18 cellular contexts compared by ENCODE assay signal in genomic region chr9:136441191-136441680, GRCh38. TPM values are rescaled to one million over a fixed set of nuclear protein-coding genes. Genes with fewer than 3 reads are reported as not detected.
A peak's percentile ranks its signal among the peaks of the same experiment; 100 is the strongest.
DNase-seq lines count a peak whose midpoint lies in the region; ATAC-seq and TF ChIP-seq lines count a peak whose summit lies in the region.
"Had no signal": no experiment of that assay in that cellular context is flagged by ENCODE, and none has a peak within 500 bp of the region (broad histone marks: within the 10 kb centered on the region; RNA-seq: fewer than 3 reads in every experiment).

No MANE protein-coding gene starts in this region.

- peaks cover 79% of the 10 kb centered on the region for H3K4me1 ChIP-seq in BLaER1
- peaks cover 26 to 42% of the 10 kb centered on the region in 2 donors for H3K4me1 ChIP-seq in adrenal gland (replicated peaks in 1 of 2)
- H3K4me1 ChIP-seq in right lobe of liver: peaks cover 0 to 56% (median 21%) of the 10 kb centered on the region in 4 donors

- H3K27me3 ChIP-seq in BLaER1 (no peaks in the 10 kb centered on the region), adrenal gland (no peaks in the 10 kb centered on the region), right lobe of liver (no peaks in the 10 kb centered on the region)

- H3K9ac ChIP-seq in BLaER1: peak overlapping the region; percentile 95

- H3K4me3 Mint-ChIP-seq in stimulated activated memory B cell treated with anti-CD40 and anti-IgM and Interleukin-4, amounts not matched to agents 10 μg/mL and 1 μg/mL and 100 μg/mL, for 72 hours: no peak overlapping the region

- H3K9me3 Mint-ChIP-seq in stimulated activated memory B cell treated with anti-CD40 and anti-IgM and Interleukin-4, amounts not matched to agents 10 μg/mL and 1 μg/mL and 100 μg/mL, for 72 hours: no peaks in the 10 kb centered on the region
- H3K9me3 Mint-ChIP-seq: endodermal cell had no signal

- DNase-seq in EL: peak; percentile 46
- DNase-seq in adrenal gland: peak in 6 of 7 donors; percentile 13 to 63 (median 52)
- DNase-seq in right lobe of liver: no peak
- no peak for DNase-seq in omental fat pad (ENCODE audit: low spot score)
- no peak for DNase-seq in NCI-H1105 treated with DMSO at 0.1 percent for 48 hours (lab: John Stamatoyannopoulos, UW)
- DNase-seq: activated CD4-positive, alpha-beta T cell treated with anti-CD3 and anti-CD28 coated beads, Interleukin-2, amount 50 U/mL, for 48 hours; DMS153; endodermal cell; HCEC 1CT; hypothalamus; NCI-H1436 treated with DMSO at 0.1 percent for 48 hours; NCI-H774; posterior cingulate gyrus had no signal

- 75 to 81% (median 78%) methylated on average over 14 to 15 of the region's 15 CpGs for WGBS in adrenal gland, 4 donors
- WGBS in right lobe of liver (ENCODE audit: insufficient coverage, low coverage, low lambda C conversion rate, missing lambda C conversion rate): 76% methylated on average over 11 of the region's 15 CpGs

- H3K27ac ChIP-seq in BLaER1 (peak overlapping the region; percentile 92), adrenal gland (peak overlapping the region in 3 of 5 donors; percentile 43 to 80 (median 66)), right lobe of liver (peak overlapping the region in 2 of 3 donors; percentile 49 to 86)
- H3K27ac ChIP-seq: thoracic aorta had no signal

- ATAC-seq in right lobe of liver (no peak), omental fat pad (ENCODE audit: low FRiP score) (no peak), HG03139 (IDR thresholded peaks at IDR 0.05; ENCODE audit: unreplicated experiment) (no peak)
- no peak for ATAC-seq in stimulated activated memory B cell treated with anti-CD40 and anti-IgM and Interleukin-4, amounts not matched to agents 10 μg/mL and 1 μg/mL and 100 μg/mL, for 72 hours
- ATAC-seq: Panc1 had no signal

- H3K27ac Mint-ChIP-seq in stimulated activated memory B cell treated with anti-CD40 and anti-IgM and Interleukin-4, amounts not matched to agents 10 μg/mL and 1 μg/mL and 100 μg/mL, for 72 hours: no peak overlapping the region
- H3K27ac Mint-ChIP-seq: endodermal cell had no signal

- H3K4me3 ChIP-seq in BLaER1 (0 out of 2 replicates have a peak overlapping the region, but pooled peaks have one; percentile 21), adrenal gland (no peak overlapping the region), right lobe of liver (no peak overlapping the region)
- H3K4me3 ChIP-seq: thoracic aorta had no signal

- H3K9me3 ChIP-seq in BLaER1: no peaks in the 10 kb centered on the region
- H3K9me3 ChIP-seq in adrenal gland (replicated peaks in 1 of 3): no peaks in the 10 kb centered on the region
- H3K9me3 ChIP-seq in right lobe of liver: no peaks in the 10 kb centered on the region
- H3K9me3 ChIP-seq: thoracic aorta had no signal

- intact Hi-C loops in adrenal gland (cut with DNase I) (no loop called here), right lobe of liver (cut with DNase I) (no loop called here)

- H3K36me3 Mint-ChIP-seq in stimulated activated memory B cell treated with anti-CD40 and anti-IgM and Interleukin-4, amounts not matched to agents 10 μg/mL and 1 μg/mL and 100 μg/mL, for 72 hours: peaks cover 45% of the 10 kb centered on the region

- H3K4me1 Mint-ChIP-seq in stimulated activated memory B cell treated with anti-CD40 and anti-IgM and Interleukin-4, amounts not matched to agents 10 μg/mL and 1 μg/mL and 100 μg/mL, for 72 hours: peaks cover 22% of the 10 kb centered on the region

- TF ChIP-seq POLR2A in adrenal gland (IDR thresholded peaks at IDR 0.05): no peak
- TF ChIP-seq POLR2A in right lobe of liver (IDR thresholded peaks at IDR 0.05): no peak

- TF ChIP-seq CTCF in adrenal gland (IDR thresholded peaks at IDR 0.05): no peak
- TF ChIP-seq CTCF in right lobe of liver (IDR thresholded peaks at IDR 0.05): no peak
- no peak for TF ChIP-seq CTCF in omental fat pad (IDR thresholded peaks at IDR 0.05)

- H4K20me1 ChIP-seq in BLaER1: peaks cover 91% of the 10 kb centered on the region

- peaks cover 47% of the 10 kb centered on the region for H3K36me3 ChIP-seq in BLaER1
- peaks cover 0 to 55% of the 10 kb centered on the region in 2 donors for H3K36me3 ChIP-seq in adrenal gland (replicated peaks in 1 of 2)
- H3K36me3 ChIP-seq in right lobe of liver: peaks cover 4 to 39% (median 24%) of the 10 kb centered on the region in 4 donors

- H3K4me2 ChIP-seq in BLaER1: peak overlapping the region; percentile 96

- H3K27me3 Mint-ChIP-seq in stimulated activated memory B cell treated with anti-CD40 and anti-IgM and Interleukin-4, amounts not matched to agents 10 μg/mL and 1 μg/mL and 100 μg/mL, for 72 hours: no peaks in the 10 kb centered on the region

RNA-seq across cellular contexts. Expression of gene INPP5E, which starts 1.6 kb away (rescaled TPM):
- total RNA-seq in adrenal gland: 10 to 100 TPM in 5 of 8 donors, 1 to 10 TPM in 3; 7.5 to 17.5 (median 10.5) TPM
- polyA plus RNA-seq in adrenal gland: 10 to 100 TPM in 2 of 3 donors, 1 to 10 TPM in 1; 2.3 to 27.1 (median 16.6) TPM
- total RNA-seq in right lobe of liver: 1 to 10 TPM; 5.9 to 7.6 (median 6.0) TPM
- 10 to 100 TPM in 1 of 4 donors, 1 to 10 TPM in 3; 5.4 to 13.1 (median 8.3) TPM for total RNA-seq in omental fat pad

RNA-seq across cellular contexts. Expression of gene PMPCA, which starts 30.8 kb away (rescaled TPM):
- total RNA-seq in adrenal gland: 100 to 1,000 TPM in 1 of 8 donors, 10 to 100 TPM in 7; 43.4 to 100 (median 74.8) TPM
- polyA plus RNA-seq in adrenal gland: 100 to 1,000 TPM in 2 of 3 donors, 10 to 100 TPM in 1; 99.8 to 138 (median 115) TPM
- total RNA-seq in right lobe of liver: 10 to 100 TPM; 49.6 to 64.9 (median 52.8) TPM
- 10 to 100 TPM; 29.2 to 64.4 (median 33.6) TPM for total RNA-seq in omental fat pad

RNA-seq across cellular contexts. Expression of gene ENTR1, which starts 30.8 kb away (rescaled TPM):
- 10 to 100 TPM; 13.3 to 48.1 (median 34.1) TPM for total RNA-seq in adrenal gland
- polyA plus RNA-seq in adrenal gland: 10 to 100 TPM; 21.5 to 48.4 (median 35.6) TPM
- 10 to 100 TPM; 27.9 to 53.5 (median 35.4) TPM for total RNA-seq in right lobe of liver
- total RNA-seq in omental fat pad: 10 to 100 TPM; 26.5 to 38.1 (median 33.5) TPM

RNA-seq across cellular contexts. Expression of gene SNAPC4, which starts 41.3 kb away (rescaled TPM):
- 10 to 100 TPM in 1 of 8 donors, 1 to 10 TPM in 7; 3.3 to 10.6 (median 5.6) TPM for total RNA-seq in adrenal gland
- polyA plus RNA-seq in adrenal gland: 10 to 100 TPM in 1 of 3 donors, 1 to 10 TPM in 2; 3.4 to 20.1 (median 8.3) TPM
- total RNA-seq in right lobe of liver: 1 to 10 TPM; 3.8 to 6.5 (median 5.4) TPM
- 10 to 100 TPM in 1 of 4 donors, 1 to 10 TPM in 3; 3.2 to 11.2 (median 5.8) TPM for total RNA-seq in omental fat pad

RNA-seq across cellular contexts. Expression of gene SEC16A, which starts 41.6 kb away (rescaled TPM):
- total RNA-seq in adrenal gland (100 to 1,000 TPM in 1 of 8 donors, 10 to 100 TPM in 7; 48.4 to 107 (median 56.5) TPM), right lobe of liver (100 to 1,000 TPM in 2 of 6 experiments, 10 to 100 TPM in 4; 46.9 to 108 (median 72.0) TPM), omental fat pad (10 to 100 TPM; 45.6 to 64.8 (median 56.5) TPM)
- polyA plus RNA-seq in adrenal gland: 10 to 100 TPM; 52.0 to 81.6 (median 77.0) TPM

Comparison
In these comparisons a context has a peak if more than half of its experiments do, and no peak if none do; other contexts are left out.
1. DNase-seq: peak in EL (single experiment) and adrenal gland (6 of 7); none in right lobe of liver (0 of 3), omental fat pad (single experiment) and NCI-H1105 treated with DMSO at 0.1 percent for 48 hours (single experiment).
2. Peak in every context shown above with its lines, with median percentiles within 50 percentile points of each other: H3K27ac ChIP-seq.